25 cellular contexts compared by ENCODE assay signal in genomic region chr10:58431903-58432302, GRCh38.
"Had no signal": no experiment of that assay in that cellular context is flagged by ENCODE, and none has a peak within 500 bp of the region (broad histone marks: within the 10 kb centered on the region; RNA-seq: fewer than 3 reads in every experiment).

No MANE protein-coding gene starts in this region.

- ATAC-seq: activated CD8-positive, alpha-beta memory T cell treated with anti-CD3 and anti-CD28 coated beads, Interleukin-2, amount 10 ng/mL, durations not matched to agents 7 days and 5 days; activated naive CD8-positive, alpha-beta T cell treated with anti-CD3 and anti-CD28 coated beads, Interleukin-2, amount 50 U/mL, for 24 hours; activated T-helper 17 cell treated with anti-CD3 and anti-CD28 coated beads, Interleukin-2, amount 50 U/mL, for 72 hours; effector memory CD8-positive, alpha-beta T cell; gastroesophageal sphincter; heart left ventricle; left ventricle myocardium superior; natural killer cell; pancreas had no signal

- H3K27me3 ChIP-seq: ascending aorta, esophagus squamous epithelium, gastroesophageal sphincter, heart left ventricle, pancreas, transverse colon, vagina had no signal

- H3K4me3 ChIP-seq: ascending aorta, esophagus squamous epithelium, gastroesophageal sphincter, heart left ventricle, pancreas, transverse colon, vagina had no signal

- H3K9me3 Mint-ChIP-seq: activated CD4-positive, alpha-beta memory T cell treated with anti-CD3 and anti-CD28 coated beads, Interleukin-2, amount 10 ng/mL, durations not matched to agents 7 days and 5 days; activated T-helper 17 cell treated with anti-CD3 and anti-CD28 coated beads, Interleukin-2, amount 50 U/mL, for 72 hours; effector memory CD8-positive, alpha-beta T cell; stimulated activated naive CD8-positive, alpha-beta T cell treated with anti-CD3 and anti-CD28 coated beads, Interleukin-15, Interleukin-2, amounts not matched to agents 100 ng/mL and 50 ng/mL, for 24 hours had no signal

- H3K9me3 ChIP-seq: ascending aorta, esophagus squamous epithelium, gastroesophageal sphincter, pancreas, transverse colon, vagina had no signal

- H3K36me3 Mint-ChIP-seq: activated CD8-positive, alpha-beta memory T cell treated with anti-CD3 and anti-CD28 coated beads, Interleukin-2, amount 10 ng/mL, durations not matched to agents 7 days and 5 days; natural killer cell had no signal

- H3K4me3 Mint-ChIP-seq: activated CD4-positive, alpha-beta memory T cell treated with anti-CD3 and anti-CD28 coated beads, Interleukin-2, amount 10 ng/mL, durations not matched to agents 7 days and 5 days; activated CD8-positive, alpha-beta memory T cell treated with anti-CD3 and anti-CD28 coated beads, Interleukin-2, amount 10 ng/mL, durations not matched to agents 7 days and 5 days; activated naive CD4-positive, alpha-beta T cell treated with anti-CD3 and anti-CD28 coated beads for 36 hours; activated naive CD8-positive, alpha-beta T cell treated with anti-CD3 and anti-CD28 coated beads, Interleukin-2, amount 50 U/mL, for 24 hours; activated T-helper 17 cell treated with anti-CD3 and anti-CD28 coated beads, Interleukin-2, amount 50 U/mL, for 72 hours; effector memory CD8-positive, alpha-beta T cell; natural killer cell; stimulated activated naive CD8-positive, alpha-beta T cell treated with anti-CD3 and anti-CD28 coated beads, Interleukin-15, Interleukin-2, amounts not matched to agents 100 ng/mL and 50 ng/mL, for 24 hours had no signal

- H3K4me1 Mint-ChIP-seq: activated T-helper 17 cell treated with anti-CD3 and anti-CD28 coated beads, Interleukin-2, amount 50 U/mL, for 72 hours; natural killer cell had no signal

- H3K27ac ChIP-seq: ascending aorta, esophagus squamous epithelium, gastroesophageal sphincter, heart left ventricle, pancreas, transverse colon, vagina had no signal

- H3K27ac Mint-ChIP-seq: activated CD4-positive, alpha-beta memory T cell treated with anti-CD3 and anti-CD28 coated beads, Interleukin-2, amount 10 ng/mL, durations not matched to agents 7 days and 5 days; activated CD8-positive, alpha-beta memory T cell treated with anti-CD3 and anti-CD28 coated beads, Interleukin-2, amount 10 ng/mL, durations not matched to agents 7 days and 5 days; activated naive CD4-positive, alpha-beta T cell treated with anti-CD3 and anti-CD28 coated beads for 36 hours; activated naive CD8-positive, alpha-beta T cell treated with anti-CD3 and anti-CD28 coated beads, Interleukin-2, amount 50 U/mL, for 24 hours; activated T-helper 17 cell treated with anti-CD3 and anti-CD28 coated beads, Interleukin-2, amount 50 U/mL, for 72 hours; effector memory CD8-positive, alpha-beta T cell; natural killer cell; stimulated activated naive CD8-positive, alpha-beta T cell treated with anti-CD3 and anti-CD28 coated beads, Interleukin-15, Interleukin-2, amounts not matched to agents 100 ng/mL and 50 ng/mL, for 24 hours had no signal

- H3K36me3 ChIP-seq: ascending aorta, esophagus squamous epithelium, gastroesophageal sphincter, heart left ventricle, pancreas, transverse colon, vagina had no signal

- DNase-seq: activated CD4-positive, alpha-beta memory T cell treated with anti-CD3 and anti-CD28 coated beads, Interleukin-2, amount 10 ng/mL, durations not matched to agents 7 days and 5 days; activated CD4-positive, alpha-beta T cell treated with anti-CD3 and anti-CD28 coated beads for 48 hours; activated CD4-positive, CD25-positive, alpha-beta regulatory T cell; activated CD8-positive, alpha-beta memory T cell treated with anti-CD3 and anti-CD28 coated beads, Interleukin-2, amount 10 ng/mL, durations not matched to agents 7 days and 5 days; activated naive CD4-positive, alpha-beta T cell treated with anti-CD3 and anti-CD28 coated beads for 36 hours; activated naive CD8-positive, alpha-beta T cell treated with anti-CD3 and anti-CD28 coated beads, Interleukin-2, amount 50 U/mL, for 24 hours; activated T-cell treated with anti-CD3 and anti-CD28 coated beads, Interleukin-2, amount 50 U/mL, for 1 hour; dermis blood vessel endothelial cell; effector memory CD8-positive, alpha-beta T cell; esophagus squamous epithelium; heart left ventricle; kidney glomerular epithelial cell; left ventricle myocardium superior; mesendoderm; natural killer cell; pancreas; retina; stimulated activated CD4-positive, alpha-beta T cell treated with anti-CD3 and anti-CD28 coated beads, Interleukin-2, amount 100 ng/mL, for 24 hours; T1000; transverse colon had no signal
